In genomic region chr9:121447341-121447834, GRCh38 we compare ENCODE assay signal across 16 cellular contexts. TPM values are rescaled to one million over a fixed set of nuclear protein-coding genes. Genes with fewer than 3 reads are reported as not detected.
DNase-seq lines count a peak whose midpoint lies in the region; ATAC-seq, FAIRE-seq and TF ChIP-seq lines count a peak whose summit lies in the region.
"Had no signal": no experiment of that assay in that cellular context is flagged by ENCODE, and none has a peak within 500 bp of the region (broad histone marks: within the 10 kb centered on the region; RNA-seq: fewer than 3 reads in every experiment).

No MANE protein-coding gene starts in this region.

- POLR2A ChIA-PET in BJ (lab: Charles Lee) = interaction anchor here (0.5 kb wide), 1 partner anchor 128 kb away, joined by 4 read pairs; no protein-coding TSS in a partner anchor

- DNase-seq in BJ (ENCODE audit: low read depth) (peak; percentile 63), HT1080 (ENCODE audit: low read depth) (peak; percentile 62), astrocyte (ENCODE audit: low read depth) (peak; percentile 93), kidney epithelial cell (ENCODE audit: low read depth) (peak; percentile 35)
- no peak for DNase-seq in NK-92 treated with Interleukin-12 subunit alpha and Interleukin-12 subunit beta, amount 100 ng/mL, for 24 hours (lab: John Stamatoyannopoulos, UW)
- DNase-seq: activated B cell treated with CpG ODN at 0.5 μM for 24 hours; COR-L47; endodermal cell; hippocampal formation; NCI-H1694; stimulated activated naive CD8-positive, alpha-beta T cell treated with anti-CD3 and anti-CD28 coated beads, Interleukin-15, amount 100 ng/mL, for 72 hours had no signal

- TF ChIP-seq CTCF in BJ (IDR thresholded peaks at IDR 0.05; ENCODE audit: insufficient read depth, low read depth, low read length) (no peak), astrocyte (IDR thresholded peaks at IDR 0.05; ENCODE audit: insufficient read depth, low read depth, low read length) (no peak), kidney epithelial cell (IDR thresholded peaks at IDR 0.05; ENCODE audit: insufficient read depth, low read length, poor library complexity, severe bottlenecking) (no peak)

- H3K27ac Mint-ChIP-seq in astrocyte (ENCODE audit: unreplicated experiment) = peak overlapping the region; percentile 86
- H3K27ac Mint-ChIP-seq: activated B cell treated with CpG ODN at 0.5 μM for 24 hours; endodermal cell; stimulated activated naive CD8-positive, alpha-beta T cell treated with anti-CD3 and anti-CD28 coated beads, Interleukin-15, amount 100 ng/mL, for 72 hours had no signal

- peaks cover 45% of the 10 kb centered on the region for H3K27me3 Mint-ChIP-seq in astrocyte (ENCODE audit: low read depth, unreplicated experiment)

- H3K4me3 Mint-ChIP-seq in astrocyte (ENCODE audit: unreplicated experiment) = no peak overlapping the region
- H3K4me3 Mint-ChIP-seq: activated B cell treated with CpG ODN at 0.5 μM for 24 hours; endodermal cell; stimulated activated naive CD8-positive, alpha-beta T cell treated with anti-CD3 and anti-CD28 coated beads, Interleukin-15, amount 100 ng/mL, for 72 hours had no signal

- H3K4me2 ChIP-seq in astrocyte (ENCODE audit: low read length) = peak overlapping the region; percentile 15

- H3K4me1 Mint-ChIP-seq in astrocyte (ENCODE audit: low read depth, unreplicated experiment) = peaks cover 16% of the 10 kb centered on the region
- H3K4me1 Mint-ChIP-seq: activated B cell treated with CpG ODN at 0.5 μM for 24 hours had no signal

- H3K36me3 ChIP-seq in BJ (ENCODE audit: control insufficient read depth, insufficient read depth, low read length) (no peaks in the 10 kb centered on the region), astrocyte (ENCODE audit: insufficient read depth, low read length) (no peaks in the 10 kb centered on the region), kidney epithelial cell (ENCODE audit: control insufficient read depth, insufficient read depth, low read length) (no peaks in the 10 kb centered on the region)
- H3K36me3 ChIP-seq: ascending aorta, SJSA1 had no signal

- H3K27me3 ChIP-seq in BJ (ENCODE audit: control insufficient read depth, insufficient read depth, low read length) = peaks cover 21% of the 10 kb centered on the region
- H3K27me3 ChIP-seq in astrocyte (ENCODE audit: insufficient read depth, low read length) = peaks cover 82% of the 10 kb centered on the region
- H3K27me3 ChIP-seq in kidney epithelial cell (ENCODE audit: control insufficient read depth, insufficient read depth, low read length) = peaks cover 9% of the 10 kb centered on the region
- H3K27me3 ChIP-seq: ascending aorta had no signal

- no peaks in the 10 kb centered on the region for H3K9me3 Mint-ChIP-seq in astrocyte (ENCODE audit: unreplicated experiment)
- H3K9me3 Mint-ChIP-seq: activated B cell treated with CpG ODN at 0.5 μM for 24 hours; endodermal cell; stimulated activated naive CD8-positive, alpha-beta T cell treated with anti-CD3 and anti-CD28 coated beads, Interleukin-15, amount 100 ng/mL, for 72 hours had no signal

- peaks cover 5% of the 10 kb centered on the region for H4K20me1 ChIP-seq in astrocyte (ENCODE audit: insufficient read depth, low read length)

- H3K9me3 ChIP-seq in astrocyte (ENCODE audit: insufficient read depth, low read depth, low read length) = no peaks in the 10 kb centered on the region
- H3K9me3 ChIP-seq: ascending aorta, SJSA1 had no signal

- no peak overlapping the region for H3K9ac ChIP-seq in astrocyte (ENCODE audit: low read length)

- H3K27ac ChIP-seq in astrocyte (ENCODE audit: low read depth, low read length) = no peak overlapping the region
- H3K27ac ChIP-seq: ascending aorta, SJSA1 had no signal

- peaks cover 8% of the 10 kb centered on the region for H3K4me1 ChIP-seq in astrocyte (ENCODE audit: insufficient read depth, low read length)
- H3K4me1 ChIP-seq: ascending aorta, SJSA1 had no signal

- CTCF ChIA-PET in BJ (lab: Yijun Ruan, JAX) = no interaction called here

- H3K4me3 ChIP-seq in BJ (ENCODE audit: low read depth, low read length) (no peak overlapping the region), astrocyte (ENCODE audit: insufficient read depth, low read depth, low read length) (no peak overlapping the region), kidney epithelial cell (ENCODE audit: low read depth, low read length) (no peak overlapping the region)
- H3K4me3 ChIP-seq: ascending aorta, SJSA1 had no signal

- H3K36me3 Mint-ChIP-seq in astrocyte (ENCODE audit: low read depth, unreplicated experiment) = no peaks in the 10 kb centered on the region

- FAIRE-seq in astrocyte (lab: Jason Lieb, UNC) = no peak

- H2AFZ ChIP-seq in astrocyte (ENCODE audit: low read depth, low read length) = no peak overlapping the region

- ATAC-seq in HG02759 (IDR thresholded peaks at IDR 0.05; ENCODE audit: unreplicated experiment) (no peak), GM18907 (IDR thresholded peaks at IDR 0.05; ENCODE audit: unreplicated experiment) (no peak), GM18868 (IDR thresholded peaks at IDR 0.05; ENCODE audit: unreplicated experiment) (no peak)
- ATAC-seq: stimulated activated naive CD8-positive, alpha-beta T cell treated with anti-CD3 and anti-CD28 coated beads, Interleukin-15, amount 100 ng/mL, for 72 hours had no signal

- no peaks in the 10 kb centered on the region for H3K79me2 ChIP-seq in astrocyte (ENCODE audit: insufficient read depth, low read length)

RNA-seq across cellular contexts. Expression of gene GGTA1, which starts 52.3 kb away (rescaled TPM):
- polyA plus RNA-seq in BJ (2011; rRNA removed) = not detected in 2 replicates
- polyA minus RNA-seq in BJ (2011; rRNA and poly(A)+ RNA removed) = not detected in 2 replicates
- not detected in 2 replicates for total RNA-seq in HT1080 (2014; rRNA removed; shearing (Covaris generic))
- not detected in 2 replicates for polyA plus RNA-seq in HT1080 (2015; cell fraction: cytosol; rRNA removed)
- not detected in 2 replicates for polyA plus RNA-seq in HT1080 (2015; cell fraction: nucleus; rRNA removed)
- total RNA-seq in astrocyte = 0.18 TPM in 1 of 2 replicates, not detected in the other
- total RNA-seq in kidney epithelial cell = not detected in 2 replicates
- total RNA-seq: activated B cell treated with CpG ODN at 0.5 μM for 24 hours, endodermal cell, SJSA1 had no signal
